ENCODE assay signal across 12 cellular contexts in the genomic region with DNA sequence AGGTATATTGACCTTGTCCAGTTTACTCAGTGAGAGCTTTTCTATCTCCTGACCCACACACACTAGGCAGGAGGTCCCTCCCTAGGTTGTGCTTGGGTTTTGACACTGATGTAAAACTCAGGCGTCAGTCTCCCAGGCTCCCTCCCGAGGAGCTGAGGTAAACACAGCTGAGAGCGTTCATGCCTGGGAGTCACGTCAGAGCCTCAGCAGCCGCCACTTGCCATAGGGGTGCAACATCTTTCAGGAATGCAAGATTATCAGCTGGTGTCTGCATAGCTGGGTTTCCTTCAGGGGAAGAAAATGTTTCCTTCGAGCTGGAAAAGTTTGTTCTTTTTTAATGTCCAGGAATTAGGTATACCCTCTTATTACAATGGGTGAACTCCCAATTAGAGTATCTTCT.
DNase-seq lines count a peak whose midpoint lies in the region; ATAC-seq and TF ChIP-seq lines count a peak whose summit lies in the region.
"Had no signal": no experiment of that assay in that cellular context is flagged by ENCODE, and none has a peak within 500 bp of the region (broad histone marks: within the 10 kb centered on the region; RNA-seq: fewer than 3 reads in every experiment).

No MANE protein-coding gene starts in this region.

- H2AK5ac ChIP-seq in mesenchymal stem cell (ENCODE audit: low read length, severe bottlenecking): no peak overlapping the region

- H3K9ac ChIP-seq in mesenchymal stem cell (ENCODE audit: low read length): no peak overlapping the region

- H3K14ac ChIP-seq in mesenchymal stem cell (ENCODE audit: low read length in 2 of 2): no peak overlapping the region

- no peak overlapping the region for H3K4me2 ChIP-seq in mesenchymal stem cell (ENCODE audit: low read length, poor library complexity, severe bottlenecking)

- no peak overlapping the region for H3K4me3 Mint-ChIP-seq in chondrocyte (ENCODE audit: unreplicated experiment)
- H3K4me3 Mint-ChIP-seq in activated CD4-positive, alpha-beta T cell treated with anti-CD3 and anti-CD28 coated beads, Interleukin-2, amount 10 ng/mL, durations not matched to agents 7 days and 5 days: no peak overlapping the region
- H3K4me3 Mint-ChIP-seq: natural killer cell had no signal

- WGBS in mesenchymal stem cell: 1% methylated on average over 5 of the region's 6 CpGs

- H2BK120ac ChIP-seq in mesenchymal stem cell (ENCODE audit: low read depth, low read length): no peak overlapping the region

- TF ChIP-seq CTCF in cardiac muscle cell (IDR thresholded peaks at IDR 0.05; ENCODE audit: low read depth, low read length) (no peak), chondrocyte (IDR thresholded peaks at IDR 0.05) (no peak), uterus (IDR thresholded peaks at IDR 0.05) (no peak)

- no peaks in the 10 kb centered on the region for H3K27me3 ChIP-seq in cardiac muscle cell
- peaks cover 13 to 16% of the 10 kb centered on the region in 2 experiments for H3K27me3 ChIP-seq in mesenchymal stem cell (ENCODE audit: control insufficient read depth in 1 of 2, insufficient read depth in 1 of 2, low read length in 2 of 2)
- no peaks in the 10 kb centered on the region for H3K27me3 ChIP-seq in uterus

- no peak overlapping the region for H2BK15ac ChIP-seq in mesenchymal stem cell (ENCODE audit: low read depth, poor library complexity, severe bottlenecking)

- no peak for ATAC-seq in Right ventricle myocardium superior (ENCODE audit: poor library complexity)
- no peak for ATAC-seq in GM19035 (IDR thresholded peaks at IDR 0.05; ENCODE audit: unreplicated experiment)
- ATAC-seq: activated CD4-positive, CD25-positive, alpha-beta regulatory T cell treated with anti-CD3 and anti-CD28 coated beads, Interleukin-2, amount 50 U/mL, for 24 hours; natural killer cell had no signal

- TF ChIP-seq POLR2A in uterus (IDR thresholded peaks at IDR 0.05): no peak

- DNase-seq in cardiac muscle cell (ENCODE audit: low read depth in 1 of 2, low spot score in 1 of 2): peak; percentile 57 to 76
- DNase-seq in Right ventricle myocardium superior: no peak
- no peak for DNase-seq in chondrocyte (ENCODE audit: low spot score)
- DNase-seq in mesenchymal stem cell: peak; percentile 75
- DNase-seq in uterus: peak; percentile 56 to 73
- no peak for DNase-seq in activated CD4-positive, alpha-beta T cell treated with anti-CD3 and anti-CD28 coated beads, Interleukin-2, amount 10 ng/mL, durations not matched to agents 7 days and 5 days
- no peak for DNase-seq in AML-193 (lab: John Stamatoyannopoulos, UW)
- DNase-seq: activated effector memory CD4-positive, alpha-beta T cell treated with anti-CD3 and anti-CD28 coated beads, Interleukin-2, amount 50 U/mL, for 16 hours; MV-4-11; natural killer cell had no signal

- H3K36me3 Mint-ChIP-seq in chondrocyte (ENCODE audit: low read depth): no peaks in the 10 kb centered on the region
- no peaks in the 10 kb centered on the region for H3K36me3 Mint-ChIP-seq in activated CD4-positive, alpha-beta T cell treated with anti-CD3 and anti-CD28 coated beads, Interleukin-2, amount 10 ng/mL, durations not matched to agents 7 days and 5 days (ENCODE audit: low read depth)
- H3K36me3 Mint-ChIP-seq: natural killer cell had no signal

- H2BK5ac ChIP-seq in mesenchymal stem cell (ENCODE audit: low read depth, low read length, poor library complexity, severe bottlenecking): no peak overlapping the region

- H4K91ac ChIP-seq in mesenchymal stem cell (ENCODE audit: low read length): no peak overlapping the region

- intact Hi-C loops in Right ventricle myocardium superior (cut with DNase I): no loop called here
- intact Hi-C loops in uterus (cut with DNase I; ENCODE audit: low total_unique reads): no loop called here

- H3K18ac ChIP-seq in mesenchymal stem cell (ENCODE audit: low read depth in 1 of 2, low read length in 2 of 2): no peak overlapping the region

- peaks cover 45% of the 10 kb centered on the region for H3K4me1 Mint-ChIP-seq in chondrocyte (ENCODE audit: low read depth)
- no peaks in the 10 kb centered on the region for H3K4me1 Mint-ChIP-seq in activated CD4-positive, alpha-beta T cell treated with anti-CD3 and anti-CD28 coated beads, Interleukin-2, amount 10 ng/mL, durations not matched to agents 7 days and 5 days
- H3K4me1 Mint-ChIP-seq: natural killer cell had no signal

- H3K27ac Mint-ChIP-seq in chondrocyte (ENCODE audit: unreplicated experiment): peak overlapping the region; percentile 87
- H3K27ac Mint-ChIP-seq in activated CD4-positive, alpha-beta T cell treated with anti-CD3 and anti-CD28 coated beads, Interleukin-2, amount 10 ng/mL, durations not matched to agents 7 days and 5 days: no peak overlapping the region
- H3K27ac Mint-ChIP-seq: natural killer cell had no signal

- CTCF ChIA-PET in activated CD4-positive, alpha-beta T cell treated with anti-CD3 and anti-CD28 coated beads, Interleukin-2, amount 10 ng/mL, durations not matched to agents 7 days and 5 days (lab: Charles Lee): no interaction called here

- H3K4ac ChIP-seq in mesenchymal stem cell (ENCODE audit: low read depth in 1 of 2, low read length in 2 of 2): no peak overlapping the region

- peaks cover 21% of the 10 kb centered on the region for H3K4me1 ChIP-seq in cardiac muscle cell (ENCODE audit: low read depth)
- H3K4me1 ChIP-seq in mesenchymal stem cell (ENCODE audit: control insufficient read depth, insufficient read depth, low read depth, low read length): peaks cover 20% of the 10 kb centered on the region
- H3K4me1 ChIP-seq in uterus: peaks cover 0 to 3% of the 10 kb centered on the region in 2 donors

- no peaks in the 10 kb centered on the region for H3K79me1 ChIP-seq in mesenchymal stem cell (replicated peaks; ENCODE audit: low read length, poor library complexity, severe bottlenecking)

- no peak overlapping the region for H2AFZ ChIP-seq in mesenchymal stem cell (ENCODE audit: low read depth, low read length)

- H3K27ac ChIP-seq in cardiac muscle cell (peak overlapping the region; percentile 84), mesenchymal stem cell (ENCODE audit: low read length, poor library complexity, severe bottlenecking) (peak overlapping the region; percentile 82), uterus (peak overlapping the region; percentile 77 to 82)

- no peaks in the 10 kb centered on the region for H3K9me3 ChIP-seq in cardiac muscle cell (ENCODE audit: low read depth)
- no peaks in the 10 kb centered on the region for H3K9me3 ChIP-seq in mesenchymal stem cell (ENCODE audit: control insufficient read depth, low read length)
- no peaks in the 10 kb centered on the region for H3K9me3 ChIP-seq in uterus

- H4K8ac ChIP-seq in mesenchymal stem cell (ENCODE audit: low read length): no peak overlapping the region

- H2BK12ac ChIP-seq in mesenchymal stem cell (ENCODE audit: low read length in 2 of 2): no peak overlapping the region

- no peaks in the 10 kb centered on the region for H3K9me3 Mint-ChIP-seq in chondrocyte (ENCODE audit: low read depth)
- H3K9me3 Mint-ChIP-seq in activated CD4-positive, alpha-beta T cell treated with anti-CD3 and anti-CD28 coated beads, Interleukin-2, amount 10 ng/mL, durations not matched to agents 7 days and 5 days: no peaks in the 10 kb centered on the region
- H3K9me3 Mint-ChIP-seq: natural killer cell had no signal

- H3K23ac ChIP-seq in mesenchymal stem cell (ENCODE audit: low read length in 2 of 2): no peak overlapping the region

- POLR2A ChIA-PET in activated CD4-positive, alpha-beta T cell treated with anti-CD3 and anti-CD28 coated beads, Interleukin-2, amount 10 ng/mL, durations not matched to agents 7 days and 5 days (lab: Charles Lee): no interaction called here

- H3K36me3 ChIP-seq in cardiac muscle cell (no peaks in the 10 kb centered on the region), mesenchymal stem cell (ENCODE audit: control insufficient read depth in 1 of 2, insufficient read depth in 2 of 2, low read depth in 1 of 2, low read length in 2 of 2) (no peaks in the 10 kb centered on the region), uterus (no peaks in the 10 kb centered on the region)

- no peak overlapping the region for H3K4me3 ChIP-seq in cardiac muscle cell
- no peak overlapping the region for H3K4me3 ChIP-seq in mesenchymal stem cell (ENCODE audit: insufficient read depth in 1 of 2, low read depth in 1 of 2, low read length in 2 of 2)
- no peak overlapping the region for H3K4me3 ChIP-seq in uterus

- H3K27me3 Mint-ChIP-seq in chondrocyte (ENCODE audit: low read depth): no peaks in the 10 kb centered on the region
- H3K27me3 Mint-ChIP-seq in activated CD4-positive, alpha-beta T cell treated with anti-CD3 and anti-CD28 coated beads, Interleukin-2, amount 10 ng/mL, durations not matched to agents 7 days and 5 days: no peaks in the 10 kb centered on the region

Comparison
In these comparisons a context has a peak if more than half of its experiments do, and no peak if none do; other contexts are left out.
1. DNase-seq: peak in cardiac muscle cell (2 of 2), mesenchymal stem cell (single experiment) and uterus (2 of 2); none in Right ventricle myocardium superior (single experiment), chondrocyte (single experiment), activated CD4-positive, alpha-beta T cell treated with anti-CD3 and anti-CD28 coated beads, Interleukin-2, amount 10 ng/mL, durations not matched to agents 7 days and 5 days (single experiment) and AML-193 (0 of 2).
2. Peak in every context shown above with its lines, with median percentiles within 50 percentile points of each other: H3K27ac ChIP-seq.